10 cellular contexts compared by ENCODE assay signal in the genomic region with DNA sequence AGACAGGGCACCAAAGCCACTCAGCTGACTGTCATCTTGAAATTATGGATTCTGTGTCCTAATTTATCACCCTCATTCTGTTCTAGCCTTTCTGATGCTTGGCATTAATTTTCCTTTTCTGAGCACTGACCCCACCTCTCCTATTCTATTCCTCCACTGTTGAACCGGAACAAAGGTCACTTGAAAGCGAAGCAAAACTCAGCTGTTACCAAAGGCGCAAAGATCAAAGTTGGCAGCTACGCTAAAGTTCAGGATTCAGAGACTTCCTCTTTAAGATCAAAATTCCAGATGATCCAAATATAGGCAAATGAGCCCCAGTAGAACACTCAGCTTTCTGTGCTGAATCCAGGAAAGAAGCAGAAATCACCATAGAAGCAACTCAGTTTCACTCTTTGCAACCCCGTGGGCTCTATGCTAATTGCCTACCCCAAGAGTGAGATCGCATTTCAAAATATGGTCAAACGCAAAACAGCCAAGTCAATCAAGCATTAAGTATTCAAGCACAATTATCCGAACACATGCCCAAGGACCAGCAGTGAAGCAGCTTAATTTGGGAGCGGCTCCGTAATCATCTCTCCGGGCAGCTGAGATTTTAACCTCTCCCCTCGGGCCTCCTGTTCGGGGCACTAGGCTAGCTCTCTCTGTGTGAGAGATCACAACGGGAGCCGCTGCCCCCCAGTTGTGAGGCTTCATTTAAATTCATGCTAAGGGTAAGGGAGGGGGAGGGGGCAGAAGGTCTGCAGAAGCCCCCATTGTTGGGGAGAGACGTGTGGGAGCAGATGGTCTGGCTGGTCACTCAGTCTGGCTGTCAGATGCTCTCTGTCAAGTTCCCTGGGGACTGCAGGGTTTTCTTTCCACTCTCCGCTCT.
DNase-seq lines count a peak whose midpoint lies in the region; ATAC-seq and TF ChIP-seq lines count a peak whose summit lies in the region.
"Had no signal": no experiment of that assay in that cellular context is flagged by ENCODE, and none has a peak within 500 bp of the region (broad histone marks: within the 10 kb centered on the region; RNA-seq: fewer than 3 reads in every experiment).

No MANE protein-coding gene starts in this region.

- no peaks in the 10 kb centered on the region for H3K36me3 Mint-ChIP-seq in stimulated activated memory B cell treated with anti-CD40 and anti-IgM and Interleukin-4, amounts not matched to agents 10 μg/mL and 1 μg/mL and 100 μg/mL, for 72 hours

- TF ChIP-seq CTCF in WERI-Rb-1 (IDR thresholded peaks at IDR 0.05; ENCODE audit: low read depth, low read length): no peak
- TF ChIP-seq CTCF in testis (IDR thresholded peaks at IDR 0.05): no peak

- H3K27me3 Mint-ChIP-seq in stimulated activated memory B cell treated with anti-CD40 and anti-IgM and Interleukin-4, amounts not matched to agents 10 μg/mL and 1 μg/mL and 100 μg/mL, for 72 hours: no peaks in the 10 kb centered on the region

- DNase-seq in WERI-Rb-1 (peak; percentile 30), nucleus accumbens (lab: John Stamatoyannopoulos, UW) (no peak), testis (no peak)

- H3K27me3 ChIP-seq in HUES64 (ENCODE audit: insufficient read depth, low read length) (peaks cover 28% of the 10 kb centered on the region), WERI-Rb-1 (ENCODE audit: insufficient read depth, low read depth, severe bottlenecking) (no peaks in the 10 kb centered on the region), rectal smooth muscle tissue (ENCODE audit: control insufficient read depth, insufficient read depth, low read length) (no peaks in the 10 kb centered on the region), testis (no peaks in the 10 kb centered on the region)

- H3K4me1 ChIP-seq in HUES64 (ENCODE audit: insufficient read depth, low read length): peaks cover 14% of the 10 kb centered on the region; the same call in 1 of the 2 replicates
- H3K4me1 ChIP-seq in rectal smooth muscle tissue (ENCODE audit: control insufficient read depth, insufficient read depth, low read length): no peaks in the 10 kb centered on the region
- no peaks in the 10 kb centered on the region for H3K4me1 ChIP-seq in testis
- H3K4me1 ChIP-seq: prostate gland had no signal

- TF ChIP-seq POLR2A in testis (IDR thresholded peaks at IDR 0.05) (no peak), GM18505 (IDR thresholded peaks at IDR 0.05; ENCODE audit: borderline replicate concordance, extremely low read depth, insufficient read depth, insufficient read length) (no peak)

- no peaks in the 10 kb centered on the region for H3K9me3 ChIP-seq in HUES64 (ENCODE audit: insufficient read depth, low read depth, low read length)
- H3K9me3 ChIP-seq in WERI-Rb-1 (ENCODE audit: severe bottlenecking): no peaks in the 10 kb centered on the region
- no peaks in the 10 kb centered on the region for H3K9me3 ChIP-seq in iPS-18c (ENCODE audit: control insufficient read depth, insufficient read depth, low read length)
- no peaks in the 10 kb centered on the region for H3K9me3 ChIP-seq in testis
- H3K9me3 ChIP-seq: prostate gland had no signal

- peak overlapping the region; percentile 54 for H3K4me3 ChIP-seq in HUES64 (ENCODE audit: low read length)
- peak overlapping the region; percentile 35 for H3K4me3 ChIP-seq in WERI-Rb-1 (ENCODE audit: low read depth, low read length)
- H3K4me3 ChIP-seq in iPS-18c (ENCODE audit: insufficient read depth, low read depth, low read length): peak overlapping the region; percentile 42; the same call in 1 of the 2 replicates
- peak overlapping the region; percentile 10 for H3K4me3 ChIP-seq in rectal smooth muscle tissue (ENCODE audit: low read length)
- no peak overlapping the region for H3K4me3 ChIP-seq in testis
- H3K4me3 ChIP-seq: prostate gland had no signal

- no peak for ATAC-seq in stimulated activated memory B cell treated with anti-CD40 and anti-IgM and Interleukin-4, amounts not matched to agents 10 μg/mL and 1 μg/mL and 100 μg/mL, for 72 hours
- no peak for ATAC-seq in GM18505 (IDR thresholded peaks at IDR 0.05; ENCODE audit: unreplicated experiment)

- peaks cover 3% of the 10 kb centered on the region for H3K9me3 Mint-ChIP-seq in stimulated activated memory B cell treated with anti-CD40 and anti-IgM and Interleukin-4, amounts not matched to agents 10 μg/mL and 1 μg/mL and 100 μg/mL, for 72 hours

- H3K4me3 Mint-ChIP-seq in stimulated activated memory B cell treated with anti-CD40 and anti-IgM and Interleukin-4, amounts not matched to agents 10 μg/mL and 1 μg/mL and 100 μg/mL, for 72 hours: no peak overlapping the region
- H3K4me3 Mint-ChIP-seq: T-helper 1 cell treated with Interleukin-12 subunit alpha and Interleukin-12 subunit beta and Interleukin-4 antibody, amounts not matched to agents 30 μg/mL and 1 μg/mL, for 36 hours had no signal

- H3K4me1 Mint-ChIP-seq in stimulated activated memory B cell treated with anti-CD40 and anti-IgM and Interleukin-4, amounts not matched to agents 10 μg/mL and 1 μg/mL and 100 μg/mL, for 72 hours: no peaks in the 10 kb centered on the region

- H3K36me3 ChIP-seq in HUES64 (ENCODE audit: insufficient read depth, low read length): no peaks in the 10 kb centered on the region
- no peaks in the 10 kb centered on the region for H3K36me3 ChIP-seq in WERI-Rb-1
- H3K36me3 ChIP-seq in rectal smooth muscle tissue (ENCODE audit: control insufficient read depth, insufficient read depth, low read length): no peaks in the 10 kb centered on the region
- no peaks in the 10 kb centered on the region for H3K36me3 ChIP-seq in testis (ENCODE audit: low read depth, missing control alignments)
- H3K36me3 ChIP-seq: prostate gland had no signal

- 14% methylated on average over 17 of the region's 17 CpGs for WGBS in HUES64
- WGBS in testis, 2 donors: 23% methylated on average over 17 of the region's 17 CpGs

- no peak overlapping the region for H3K27ac ChIP-seq in HUES64 (ENCODE audit: low read depth, low read length)
- no peak overlapping the region; the same call in 1 of the 2 replicates for H3K27ac ChIP-seq in WERI-Rb-1
- H3K27ac ChIP-seq in rectal smooth muscle tissue (ENCODE audit: low read depth, low read length): no peak overlapping the region
- H3K27ac ChIP-seq in testis: no peak overlapping the region
- H3K27ac ChIP-seq: prostate gland had no signal

- intact Hi-C loops in testis (cut with DNase I; ENCODE audit: low total_unique reads): no loop called here

- H3K9ac ChIP-seq in HUES64 (ENCODE audit: low read depth, low read length): peak overlapping the region; percentile 43; the same call in 1 of the 2 replicates
- H3K9ac ChIP-seq in rectal smooth muscle tissue (ENCODE audit: low read length): no peak overlapping the region

- H3K27ac Mint-ChIP-seq in stimulated activated memory B cell treated with anti-CD40 and anti-IgM and Interleukin-4, amounts not matched to agents 10 μg/mL and 1 μg/mL and 100 μg/mL, for 72 hours: no peak overlapping the region
- H3K27ac Mint-ChIP-seq: T-helper 1 cell treated with Interleukin-12 subunit alpha and Interleukin-12 subunit beta and Interleukin-4 antibody, amounts not matched to agents 30 μg/mL and 1 μg/mL, for 36 hours had no signal

Comparison
In these comparisons a context has a peak if more than half of its experiments do, and no peak if none do; other contexts are left out.
1. H3K4me3 ChIP-seq: peak in HUES64 (single experiment), WERI-Rb-1 (single experiment), iPS-18c (single experiment) and rectal smooth muscle tissue (single experiment); none in testis (0 of 2).